1 cellular context compared by ENCODE assay signal in genomic region chr2:174210861-174211260, GRCh38.
A peak's percentile ranks its signal among the peaks of the same experiment; 100 is the strongest.
TF ChIP-seq lines count a peak whose summit lies in the region.

No MANE protein-coding gene starts in this region.

TF ChIP-seq in K562, 482 proteins besides CTCF, POLR2A, EP300 and RAD21 (continued from another document and continues in another):
- TF ChIP-seq HNRNPLL (IDR thresholded peaks at IDR 0.05; ENCODE audit: low read depth, low read length, poor library complexity, severe bottlenecking) (no peak), CTBP1 (IDR thresholded peaks at IDR 0.05; ENCODE audit: borderline replicate concordance) (peak; percentile 95), SETDB1 (IDR thresholded peaks at IDR 0.05; ENCODE audit: low read length) (no peak), NFE2 (IDR thresholded peaks at IDR 0.05; ENCODE audit: low read depth) (no peak), EZH2 (IDR thresholded peaks at IDR 0.05; ENCODE audit: borderline replicate concordance, low read depth, low read length) (no peak), TSC22D4 (tag; IDR thresholded peaks at IDR 0.05) (no peak), KAT2B (IDR thresholded peaks at IDR 0.05; ENCODE audit: low read depth, low read length) (no peak), PPARD (CRISPR knock-in tag; IDR thresholded peaks at IDR 0.05) (no peak), NCOA2 (IDR thresholded peaks at IDR 0.05; ENCODE audit: partially characterized antibody in 2 of 2) (no peak), POLR2AphosphoS5 (IDR thresholded peaks at IDR 0.05; ENCODE audit: control insufficient read depth, insufficient read depth, low read depth, low read length) (peak; percentile 82), ATF4 (CRISPR knock-in tag; IDR thresholded peaks at IDR 0.05) (no peak), ZKSCAN8 (CRISPR knock-in tag; IDR thresholded peaks at IDR 0.05) (no peak), ZNF24 (IDR thresholded peaks at IDR 0.05) (no peak), ZBTB7A (IDR thresholded peaks at IDR 0.05; ENCODE audit: borderline replicate concordance, control insufficient read depth, low read depth, low read length) (no peak), PML (IDR thresholded peaks at IDR 0.05; ENCODE audit: low read length) (peak; percentile 78), ZNF77 (CRISPR knock-in tag; IDR thresholded peaks at IDR 0.05) (no peak), RBM25 (IDR thresholded peaks at IDR 0.05; ENCODE audit: low read depth, low read length, severe bottlenecking) (no peak), CHAMP1 (IDR thresholded peaks at IDR 0.05) (peak; percentile 37; the same call in 1 of the 2 replicates), ZNF212 (CRISPR knock-in tag; IDR thresholded peaks at IDR 0.05) (no peak), RCOR1 (IDR thresholded peaks at IDR 0.05; ENCODE audit: borderline replicate concordance in 1 of 2, low read depth in 2 of 2, low read length in 2 of 2) (peak in 1 of 2 experiments; percentile 80; a peak in 2 of 4 replicates), TBL1XR1 (IDR thresholded peaks at IDR 0.05; ENCODE audit: low read length in 2 of 2) (no peak), ARID1B (IDR thresholded peaks at IDR 0.05) (peak; percentile 92), NCOA4 (IDR thresholded peaks at IDR 0.05; ENCODE audit: partially characterized antibody) (no peak), SUPT5H (IDR thresholded peaks at IDR 0.05) (peak; percentile 21; the same call in 1 of the 2 replicates), MTA2 (IDR thresholded peaks at IDR 0.05; ENCODE audit: low read depth) (peak; percentile 70; the same call in 1 of the 2 replicates), ZNF696 (CRISPR knock-in tag; conservative IDR thresholded peaks at IDR 0.05) (no peak), BMI1 (IDR thresholded peaks at IDR 0.05; ENCODE audit: low read length) (no peak), CBFA2T2 (conservative IDR thresholded peaks at IDR 0.05) (peak; percentile 81), XRCC4 (IDR thresholded peaks at IDR 0.05; ENCODE audit: extremely low read depth, insufficient read depth, insufficient read length) (no peak), ZNF184 (CRISPR knock-in tag; IDR thresholded peaks at IDR 0.05) (no peak), CREB3 (tag; conservative IDR thresholded peaks at IDR 0.05; ENCODE audit: low read depth) (no peak), TRIM24 (IDR thresholded peaks at IDR 0.05) (0 out of 4 replicates have a peak, but pooled peaks of 1 of the 2 experiments have one; percentile 56), KHSRP (IDR thresholded peaks at IDR 0.05) (peak; percentile 41; the same call in 1 of the 2 replicates), E2F6 (IDR thresholded peaks at IDR 0.05; ENCODE audit: borderline replicate concordance in 1 of 2, extremely low read depth in 1 of 2, insufficient read depth in 1 of 2, insufficient read length in 1 of 2, low read depth in 1 of 2, low read length in 1 of 2, poor library complexity in 1 of 2, severe bottlenecking in 1 of 2) (no peak), ZNF274 (IDR thresholded peaks at IDR 0.05; ENCODE audit: borderline replicate concordance, low read depth, low read length) (no peak), PRPF4 (IDR thresholded peaks at IDR 0.05; ENCODE audit: insufficient read depth, low read depth, low read length, poor library complexity, severe bottlenecking) (no peak), HNRNPUL1 (IDR thresholded peaks at IDR 0.05; ENCODE audit: low read length) (no peak), DPF2 (IDR thresholded peaks at IDR 0.05) (peak; percentile 89), ZNF282 (CRISPR knock-in tag; IDR thresholded peaks at IDR 0.05) (no peak), FOXA1 (IDR thresholded peaks at IDR 0.05; ENCODE audit: borderline replicate concordance) (no peak), CREBBP (IDR thresholded peaks at IDR 0.05; ENCODE audit: low read depth, low read length) (no peak), ZNF311 (CRISPR knock-in tag; IDR thresholded peaks at IDR 0.05) (no peak), UBTF (IDR thresholded peaks at IDR 0.05; ENCODE audit: borderline replicate concordance in 1 of 2, low read depth in 2 of 2, low read length in 2 of 2) (no peak), HNRNPH1 (optimal IDR thresholded peaks at IDR 0.05; ENCODE audit: low read depth, low read length) (no peak), PHB2 (IDR thresholded peaks at IDR 0.05; ENCODE audit: low read depth) (peak; percentile 61; the same call in 1 of the 2 replicates), PBX2 (CRISPR knock-in tag; IDR thresholded peaks at IDR 0.05; ENCODE audit: low read depth) (no peak), PBX2 (tag; conservative IDR thresholded peaks at IDR 0.05; ENCODE audit: low read depth) (no peak), CBX2 (IDR thresholded peaks at IDR 0.05; ENCODE audit: insufficient read depth, low read length, poor library complexity, severe bottlenecking) (no peak), XRCC5 (IDR thresholded peaks at IDR 0.05; ENCODE audit: low read depth, low read length) (no peak), NFIX (CRISPR knock-in tag; IDR thresholded peaks at IDR 0.05; ENCODE audit: low read depth) (no peak), TBP (optimal IDR thresholded peaks at IDR 0.05; ENCODE audit: low read depth, low read length) (no peak), MECOM (CRISPR knock-in tag; IDR thresholded peaks at IDR 0.05) (0 out of 2 replicates have a peak, but pooled peaks have one; percentile 10), TAF9B (IDR thresholded peaks at IDR 0.05; ENCODE audit: partially characterized antibody) (no peak), COPS2 (conservative IDR thresholded peaks at IDR 0.05) (no peak), ARNT (IDR thresholded peaks at IDR 0.05) (peak; percentile 33 to 73; a peak in 1 of 4 replicates), NBN (IDR thresholded peaks at IDR 0.05; ENCODE audit: low read depth) (peak; percentile 81), CAMTA2 (CRISPR knock-in tag; conservative IDR thresholded peaks at IDR 0.05) (no peak), LEF1 (IDR thresholded peaks at IDR 0.05) (peak; percentile 27; the same call in 1 of the 2 replicates), CHD4 (IDR thresholded peaks at IDR 0.05; ENCODE audit: insufficient read depth, insufficient replicate concordance, low read depth, low read length, poor library complexity, severe bottlenecking) (no peak), KLF1 (tag; IDR thresholded peaks at IDR 0.05) (no peak), SRSF9 (IDR thresholded peaks at IDR 0.05; ENCODE audit: borderline replicate concordance, low read depth, low read length) (no peak), CREB1 (IDR thresholded peaks at IDR 0.05) (no peak; the same call in 1 of the 2 replicates), CREB1 (CRISPR knock-in tag; IDR thresholded peaks at IDR 0.05) (no peak), STAT5A (IDR thresholded peaks at IDR 0.05; ENCODE audit: borderline replicate concordance, low read length) (peak; percentile 79), CREB5 (CRISPR knock-in tag; IDR thresholded peaks at IDR 0.05) (no peak), ETV1 (tag; conservative IDR thresholded peaks at IDR 0.05; ENCODE audit: low read depth) (peak; percentile 71), ZNF124 (CRISPR knock-in tag; IDR thresholded peaks at IDR 0.05) (no peak), ZNF239 (CRISPR knock-in tag; IDR thresholded peaks at IDR 0.05) (no peak)
